1 cellular context compared by ENCODE assay signal in the genomic region with DNA sequence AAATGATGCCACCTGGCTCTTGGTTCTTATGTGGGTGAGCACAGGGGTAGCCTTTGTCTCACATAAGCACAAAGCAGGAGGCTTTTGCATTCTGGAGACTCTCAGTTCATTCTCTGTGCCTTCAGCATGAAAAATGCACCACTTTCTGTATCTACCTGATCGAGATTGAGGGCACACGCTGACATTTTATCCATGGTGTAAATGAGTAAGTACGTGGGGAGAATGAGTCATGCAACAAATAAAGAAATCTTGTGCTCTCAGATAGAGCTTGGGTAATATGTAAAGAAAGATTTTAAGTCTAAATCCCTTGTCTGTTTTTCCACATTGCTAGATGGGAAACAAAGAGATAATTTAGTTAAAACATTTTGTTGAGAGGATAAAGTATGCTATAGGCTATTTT.
TF ChIP-seq lines count a peak whose summit lies in the region.

No MANE protein-coding gene starts in this region.

TF ChIP-seq in HEK293, 187 proteins besides CTCF, POLR2A, EP300 and RAD21 (continued from another document):
- TF ChIP-seq ZNF521 (tag by site-specific recombination; IDR thresholded peaks at IDR 0.05): no peak
- TF ChIP-seq, protein P1, sequence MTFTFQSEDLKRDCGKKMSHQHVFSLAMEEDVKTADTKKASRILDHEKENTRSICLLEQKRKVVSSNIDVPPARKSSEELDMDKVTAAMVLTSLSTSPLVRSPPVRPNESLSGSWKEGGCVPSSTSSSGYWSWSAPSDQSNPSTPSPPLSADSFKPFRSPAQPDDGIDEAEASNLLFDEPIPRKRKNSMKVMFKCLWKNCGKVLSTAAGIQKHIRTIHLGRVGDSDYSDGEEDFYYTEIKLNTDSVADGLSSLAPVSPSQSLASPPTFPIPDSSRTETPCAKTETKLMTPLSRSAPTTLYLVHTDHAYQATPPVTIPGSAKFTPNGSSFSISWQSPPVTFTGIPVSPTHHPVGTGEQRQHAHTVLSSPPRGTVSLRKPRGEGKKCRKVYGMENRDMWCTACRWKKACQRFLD (tag by site-specific recombination; IDR thresholded peaks at IDR 0.05): no peak
